ENCODE assay signal across 33 cellular contexts in genomic region chr3:61425356-61425755, GRCh38.
DNase-seq lines count a peak whose midpoint lies in the region; FAIRE-seq and TF ChIP-seq lines count a peak whose summit lies in the region.
"Had no signal": no experiment of that assay in that cellular context is flagged by ENCODE, and none has a peak within 500 bp of the region (broad histone marks: within the 10 kb centered on the region; RNA-seq: fewer than 3 reads in every experiment).

No MANE protein-coding gene starts in this region.

- no peak overlapping the region for H2BK15ac ChIP-seq in H1 (ENCODE audit: low read length)

- H3K9me3 ChIP-seq in OCI-LY7 (ENCODE audit: low read length) (no peaks in the 10 kb centered on the region), H1 (ENCODE audit: insufficient read depth in 2 of 2, low read depth in 1 of 2, low read length in 1 of 2) (no peaks in the 10 kb centered on the region)
- H3K9me3 ChIP-seq: esophagus squamous epithelium, neutrophil, stomach, uterus had no signal

- no peaks in the 10 kb centered on the region for H3K36me3 ChIP-seq in OCI-LY7 (ENCODE audit: insufficient read depth, low read length)
- H3K36me3 ChIP-seq in H1 (ENCODE audit: control insufficient read depth in 2 of 4, insufficient read depth in 4 of 4, low read length in 3 of 4): no peaks in the 10 kb centered on the region
- H3K36me3 ChIP-seq: esophagus squamous epithelium, neutrophil, stomach, uterus had no signal

- H3K79me2 ChIP-seq in OCI-LY7 (ENCODE audit: insufficient read depth, low read depth, low read length) (no peaks in the 10 kb centered on the region), H1 (ENCODE audit: control insufficient read depth in 1 of 2, insufficient read depth in 2 of 2, low read length in 2 of 2) (no peaks in the 10 kb centered on the region)

- 91% methylated on average over 4 of the region's 4 CpGs; no CpG with 5 or more reads in 1 of the 2 experiments for WGBS in H1 (ENCODE audit: extremely low coverage in 1 of 2, insufficient coverage in 1 of 2, insufficient read length in 1 of 2, insufficient replicate concordance in 2 of 2, low coverage in 1 of 2, low lambda C conversion rate in 2 of 2, missing lambda C conversion rate in 1 of 2), 2 experiments

- H3K27me3 ChIP-seq in H1 (replicated peaks in 1 of 4; ENCODE audit: control insufficient read depth in 3 of 4, extremely low read depth in 1 of 4, insufficient read depth in 3 of 4, low read length in 3 of 4): no peaks in the 10 kb centered on the region
- H3K27me3 ChIP-seq: esophagus squamous epithelium, neutrophil, stomach, uterus had no signal

- H3K56ac ChIP-seq in H1 (replicated peaks; ENCODE audit: insufficient read length, low read depth, low read length): no peak overlapping the region

- H4K20me1 ChIP-seq in OCI-LY7 (ENCODE audit: insufficient read depth, low read length) (no peaks in the 10 kb centered on the region), H1 (replicated peaks in 1 of 2; ENCODE audit: control insufficient read depth in 1 of 2, insufficient read depth in 2 of 2, low read length in 2 of 2) (no peaks in the 10 kb centered on the region)

- H3K23me2 ChIP-seq in H1 (ENCODE audit: low read depth, low read length): no peaks in the 10 kb centered on the region

- H3K4me2 ChIP-seq in OCI-LY7 (ENCODE audit: low read length) (no peak overlapping the region), H1 (ENCODE audit: insufficient read depth in 1 of 2, low read depth in 2 of 2, low read length in 2 of 2) (no peak overlapping the region)
- H3K4me2 ChIP-seq: PC-9 had no signal

- no peak overlapping the region for H2BK12ac ChIP-seq in H1 (ENCODE audit: low read depth, low read length)

- no peak overlapping the region for H4K91ac ChIP-seq in H1 (replicated peaks; ENCODE audit: insufficient read length, low read length)

- TF ChIP-seq CTCF in OCI-LY7 (conservative IDR thresholded peaks at IDR 0.05; ENCODE audit: low read length) (no peak), H1 (IDR thresholded peaks at IDR 0.05; ENCODE audit: control extremely low read depth in 1 of 3, insufficient read depth in 1 of 3, low read depth in 1 of 3, low read length in 3 of 3) (no peak)

- FAIRE-seq in H1 (lab: Jason Lieb, UNC): no peak
- FAIRE-seq: GM12892 had no signal

- no peaks in the 10 kb centered on the region for H3K4me1 ChIP-seq in OCI-LY7 (ENCODE audit: insufficient read depth, low read length, poor library complexity, severe bottlenecking)
- no peaks in the 10 kb centered on the region for H3K4me1 ChIP-seq in H1 (replicated peaks in 1 of 4; ENCODE audit: control insufficient read depth in 3 of 4, insufficient read depth in 4 of 4, low read length in 3 of 4)
- H3K4me1 ChIP-seq: esophagus squamous epithelium, foreskin keratinocyte, stomach, uterus had no signal

- H4K5ac ChIP-seq in H1 (ENCODE audit: insufficient read length, low read depth, low read length): no peak overlapping the region

- H3K4ac ChIP-seq in H1 (replicated peaks; ENCODE audit: insufficient read length, low read depth, low read length): no peak overlapping the region

- no peak for TF ChIP-seq RAD21 in Ishikawa (IDR thresholded peaks at IDR 0.05; ENCODE audit: low read depth)
- no peak for TF ChIP-seq RAD21 in H1 (IDR thresholded peaks at IDR 0.05 in 1 of 2, conservative IDR thresholded peaks at IDR 0.05 in 1 of 2; ENCODE audit: low read depth in 2 of 2, low read length in 2 of 2)

- BruUV-seq in OCI-LY7 (replicated peaks; lab: Mats Ljungman, UMichigan): no TSS peak

- TF ChIP-seq EP300 in Ishikawa (IDR thresholded peaks at IDR 0.05; ENCODE audit: borderline replicate concordance): no peak
- TF ChIP-seq EP300 in H1 (IDR thresholded peaks at IDR 0.05; ENCODE audit: borderline replicate concordance in 1 of 2, low read depth in 2 of 2, low read length in 2 of 2): no peak

- no peak for TF ChIP-seq POLR2A in H1 (IDR thresholded peaks at IDR 0.05; ENCODE audit: control extremely low read depth in 1 of 2, low read depth in 2 of 2, low read length in 2 of 2)

- CTCF ChIA-PET in OCI-LY7 (lab: Charles Lee; ENCODE audit: unreplicated experiment) (no interaction called here), H1 (lab: Charles Lee; ENCODE audit: partially characterized antibody) (no interaction called here)

- H3K23ac ChIP-seq in H1 (ENCODE audit: insufficient read length): no peak overlapping the region

- no peaks in the 10 kb centered on the region for H3K79me1 ChIP-seq in H1 (ENCODE audit: low read depth, low read length)

- no peak overlapping the region for H3K4me3 ChIP-seq in OCI-LY7 (ENCODE audit: low read depth, low read length, poor library complexity, severe bottlenecking)
- no peak overlapping the region for H3K4me3 ChIP-seq in H1 (ENCODE audit: extremely low read depth in 1 of 4, insufficient read depth in 2 of 4, low read depth in 3 of 4, low read length in 4 of 4)
- H3K4me3 ChIP-seq: esophagus squamous epithelium, PC-9, stomach, uterus had no signal

- H3K14ac ChIP-seq in H1 (ENCODE audit: insufficient read length): no peak overlapping the region

- no peak overlapping the region for H2BK20ac ChIP-seq in H1 (ENCODE audit: low read length)

- no peak overlapping the region for H2BK5ac ChIP-seq in H1 (ENCODE audit: low read depth, low read length)

- 0 out of 2 replicates have a peak overlapping the region, but pooled peaks have one; percentile 31 for H2AFZ ChIP-seq in OCI-LY7 (ENCODE audit: low read length)
- H2AFZ ChIP-seq in H1 (ENCODE audit: low read length): 0 out of 2 replicates have a peak overlapping the region, but pooled peaks have one; percentile 63
- H2AFZ ChIP-seq: PC-9 had no signal

- no peak overlapping the region for H3K27ac ChIP-seq in OCI-LY7 (ENCODE audit: low read depth, low read length, poor library complexity, severe bottlenecking)
- H3K27ac ChIP-seq in H1 (ENCODE audit: low read depth, low read length): no peak overlapping the region
- H3K27ac ChIP-seq: esophagus squamous epithelium, foreskin keratinocyte, neutrophil, PC-9, stomach, uterus had no signal

- H3K9me2 ChIP-seq in OCI-LY7 (ENCODE audit: insufficient read depth, low read length): no peaks in the 10 kb centered on the region

- H2BK120ac ChIP-seq in H1 (replicated peaks; ENCODE audit: low read depth, low read length): no peak overlapping the region

- no peak overlapping the region for H4K8ac ChIP-seq in H1 (ENCODE audit: extremely low read depth, insufficient read depth, low read length)

- no peak overlapping the region for H3K18ac ChIP-seq in H1 (ENCODE audit: extremely low read depth, low read length)

- POLR2A ChIA-PET in OCI-LY7 (lab: Charles Lee): no interaction called here
- POLR2A ChIA-PET in H1 (lab: Charles Lee; ENCODE audit: partially characterized antibody): no interaction called here

- intact Hi-C loops in OCI-LY7 (cut with micrococcal nuclease; ENCODE audit: unreplicated experiment): no loop called here

- H2AK5ac ChIP-seq in H1 (ENCODE audit: low read depth, low read length): no peak overlapping the region

- no peak overlapping the region for H3K9ac ChIP-seq in H1 (replicated peaks in 1 of 4; ENCODE audit: extremely low read depth in 1 of 4, low read depth in 3 of 4, low read length in 3 of 4)

- DNase-seq in ELR (ENCODE audit: low read depth) (peak; percentile 1), OCI-LY7 (ENCODE audit: low spot score) (no peak), H1 (ENCODE audit: low read depth in 1 of 2, low spot score in 2 of 2) (no peak), midbrain (lab: John Stamatoyannopoulos, UW) (no peak), COLO668 (lab: John Stamatoyannopoulos, UW; ENCODE audit: unreplicated experiment) (no peak), NCI-H146 (lab: John Stamatoyannopoulos, UW) (no peak)
- DNase-seq in stimulated activated naive CD4-positive, alpha-beta T cell (lab: John Stamatoyannopoulos, UW): no peak
- DNase-seq: activated CD4-positive, alpha-beta memory T cell treated with anti-CD3 and anti-CD28 coated beads, Interleukin-2, amount 10 ng/mL, durations not matched to agents 7 days and 5 days; activated CD4-positive, alpha-beta T cell treated with anti-CD3 and anti-CD28 coated beads for 1 hour; activated CD8-positive, alpha-beta memory T cell treated with anti-CD3 and anti-CD28 coated beads, Interleukin-2, amount 50 U/mL, for 4 hours; activated naive CD4-positive, alpha-beta T cell; CD8-positive, alpha-beta T cell; dermis blood vessel endothelial cell; EL; endodermal cell; esophagus squamous epithelium; foreskin keratinocyte; head of caudate nucleus; islet precursor cell; KG1; naive thymus-derived CD4-positive, alpha-beta T cell; NCI-H1048; NCI-H1694; NCI-H446; NCI-H774; PC-9; Right ventricle myocardium superior; stimulated activated CD4-positive, alpha-beta T cell treated with anti-CD3 and anti-CD28 coated beads, Interleukin-2, amount 100 ng/mL, for 48 hours; stomach; uterus had no signal

TF ChIP-seq in Ishikawa, 13 proteins besides CTCF, POLR2A, EP300 and RAD21:
- TF ChIP-seq CREB1 (IDR thresholded peaks at IDR 0.05; ENCODE audit: low read depth) (no peak), USF1 (IDR thresholded peaks at IDR 0.05) (peak; percentile 52; the same call in 1 of the 2 replicates)

TF ChIP-seq in H1, 55 proteins besides CTCF, POLR2A, EP300 and RAD21:
- no peak for TF ChIP-seq ASH2L (IDR thresholded peaks at IDR 0.05; ENCODE audit: low read length)
- no peak for TF ChIP-seq NANOG (IDR thresholded peaks at IDR 0.05; ENCODE audit: insufficient read depth, low read depth, low read length, poor library complexity, severe bottlenecking)
- no peak for TF ChIP-seq KDM1A (IDR thresholded peaks at IDR 0.05; ENCODE audit: borderline replicate concordance, low read length)
- TF ChIP-seq ATF2 (IDR thresholded peaks at IDR 0.05; ENCODE audit: low read length): no peak
- no peak for TF ChIP-seq SIN3A (conservative IDR thresholded peaks at IDR 0.05 in 1 of 2, IDR thresholded peaks at IDR 0.05 in 1 of 2; ENCODE audit: low read depth in 1 of 2, low read length in 2 of 2)
- no peak for TF ChIP-seq RNF2 (IDR thresholded peaks at IDR 0.05; ENCODE audit: borderline replicate concordance, low read depth, low read length, missing control alignments, poor library complexity, severe bottlenecking)
- no peak for TF ChIP-seq SAP30 (IDR thresholded peaks at IDR 0.05; ENCODE audit: insufficient read depth, insufficient replicate concordance, low read length)
- TF ChIP-seq TBP (IDR thresholded peaks at IDR 0.05; ENCODE audit: low read depth, low read length): no peak
- TF ChIP-seq EZH2 (IDR thresholded peaks at IDR 0.05; ENCODE audit: low read depth, low read length, severe bottlenecking): no peak
